15 cellular contexts compared by ENCODE assay signal in genomic region chr21:37829043-37829442, GRCh38.
DNase-seq lines count a peak whose midpoint lies in the region; ATAC-seq and TF ChIP-seq lines count a peak whose summit lies in the region.
"Had no signal": no experiment of that assay in that cellular context is flagged by ENCODE, and none has a peak within 500 bp of the region (broad histone marks: within the 10 kb centered on the region; RNA-seq: fewer than 3 reads in every experiment).

No MANE protein-coding gene starts in this region.

- H3K27ac ChIP-seq in dorsolateral prefrontal cortex (peak overlapping the region in 34 of 59 donors; percentile 1 to 84 (median 44)), transverse colon (peak overlapping the region in 3 of 4 donors; percentile 34 to 59 (median 43))
- H3K27ac ChIP-seq: 22Rv1, coronary artery had no signal

- peaks cover 0 to 25% (median 17%) of the 10 kb centered on the region in 4 donors for H3K4me1 ChIP-seq in transverse colon

- H3K36me3 ChIP-seq in transverse colon = no peaks in the 10 kb centered on the region

- H3K27me3 ChIP-seq in dorsolateral prefrontal cortex = peaks cover 0 to 4% (median 0%) of the 10 kb centered on the region in 45 donors
- no peaks in the 10 kb centered on the region for H3K27me3 ChIP-seq in transverse colon

- TF ChIP-seq CTCF in dorsolateral prefrontal cortex (IDR thresholded peaks at IDR 0.05 in 54 of 56, conservative IDR thresholded peaks at IDR 0.05 in 2 of 56; ENCODE audit: low read depth in 1 of 56, partially characterized antibody in 56 of 56) (no peak), transverse colon (IDR thresholded peaks at IDR 0.05) (no peak)

- ATAC-seq in GM18502 (IDR thresholded peaks at IDR 0.05; ENCODE audit: poor library complexity, unreplicated experiment) = no peak
- ATAC-seq: K562 had no signal

- WGBS in transverse colon (ENCODE audit: low coverage in 1 of 2), 2 donors = 37 to 42% methylated on average over 6 of the region's 6 CpGs

- in situ Hi-C loops in transverse colon (cut with MboI; ENCODE audit: low pct_ligation_motif_present in 1 of 4, low pct_unique_long_range_greater_than_20kb in 1 of 4, low sequenced_read_pairs in 3 of 4) = no loop called here

- no peak for TF ChIP-seq POLR2A in transverse colon (IDR thresholded peaks at IDR 0.05)

- peak; percentile 38 for DNase-seq in NCI-H748 (lab: John Stamatoyannopoulos, UW; ENCODE audit: unreplicated experiment)
- no peak for DNase-seq in NCI-H748 treated with DMSO at 0.1 percent for 48 hours (lab: John Stamatoyannopoulos, UW)
- DNase-seq in NCI-H526 (lab: John Stamatoyannopoulos, UW) = peak; percentile 13 to 59
- no peak for DNase-seq in dorsolateral prefrontal cortex
- DNase-seq in transverse colon = peak; percentile 36
- no peak for DNase-seq in NCI-H345 treated with DMSO at 0.1 percent for 48 hours (lab: John Stamatoyannopoulos, UW; ENCODE audit: unreplicated experiment)
- no peak for DNase-seq in GF-D8 (lab: John Stamatoyannopoulos, UW)
- DNase-seq: activated T-cell treated with anti-CD3 and anti-CD28 coated beads, Interleukin-2, amount 50 U/mL, for 48 hours; Caco-2; NCI-H2107 had no signal

- intact Hi-C loops in dorsolateral prefrontal cortex (cut with DNase I) = no loop called here
- intact Hi-C loops in transverse colon (cut with DNase I; ENCODE audit: low total_unique reads) = no loop called here

- no peak overlapping the region for H3K4me3 ChIP-seq in dorsolateral prefrontal cortex
- no peak overlapping the region for H3K4me3 ChIP-seq in transverse colon
- H3K4me3 ChIP-seq: coronary artery, K562, smooth muscle cell had no signal

- no peaks in the 10 kb centered on the region for H3K9me3 ChIP-seq in transverse colon
- H3K9me3 ChIP-seq: Caco-2 had no signal

- no peak for TF ChIP-seq EP300 in transverse colon (IDR thresholded peaks at IDR 0.05; ENCODE audit: low read depth)

Comparison
In these comparisons a context has a peak if more than half of its experiments do, and no peak if none do; other contexts are left out.
1. DNase-seq: peak in NCI-H748 (single experiment), NCI-H526 (2 of 2) and transverse colon (single experiment); none in NCI-H748 treated with DMSO at 0.1 percent for 48 hours (single experiment), dorsolateral prefrontal cortex (0 of 10), NCI-H345 treated with DMSO at 0.1 percent for 48 hours (single experiment) and GF-D8 (single experiment).